8 cellular contexts compared by ENCODE assay signal in genomic region chr10:111076682-111077661, GRCh38. TPM values are rescaled to one million over a fixed set of nuclear protein-coding genes. Genes with fewer than 3 reads are reported as not detected.
DNase-seq lines count a peak whose midpoint lies in the region; ATAC-seq and TF ChIP-seq lines count a peak whose summit lies in the region.

Gene ADRA2A (plus strand): TSS chr10:111077029. CDS start chr10:111077997, 968 bp downstream.

- H3K27me3 ChIP-seq in esophagus squamous epithelium = peaks cover 0 to 92% (median 7%) of the 10 kb centered on the region in 4 donors

- TF ChIP-seq CTCF in AG09309 (IDR thresholded peaks at IDR 0.05; ENCODE audit: control insufficient read depth, insufficient read depth, low read depth, low read length, missing control alignments) (no peak), esophagus squamous epithelium (IDR thresholded peaks at IDR 0.05) (no peak)

- H3K4me1 ChIP-seq in esophagus squamous epithelium = peaks cover 17 to 31% (median 24%) of the 10 kb centered on the region in 3 donors

- no peaks in the 10 kb centered on the region for H3K36me3 ChIP-seq in esophagus squamous epithelium

- H3K9me3 ChIP-seq in esophagus squamous epithelium = no peaks in the 10 kb centered on the region

- peak in 1 of 4 donors; percentile 23 for TF ChIP-seq POLR2A in esophagus squamous epithelium (IDR thresholded peaks at IDR 0.05)

- DNase-seq in AG09309 (ENCODE audit: low read depth) = no peak
- DNase-seq in NCI-H1105 treated with DMSO at 0.1 percent for 48 hours (lab: John Stamatoyannopoulos, UW) = peak; percentile 74
- DNase-seq in activated CD4-positive, alpha-beta T cell treated with anti-CD3 and anti-CD28 coated beads, Interleukin-2, amount 50 U/mL, for 48 hours = peak; percentile 32 to 37
- DNase-seq in esophagus squamous epithelium (lab: John Stamatoyannopoulos, UW) = no peak
- DNase-seq in myocyte (ENCODE audit: low read depth) = peak; percentile 47
- DNase-seq in DMS153 (lab: John Stamatoyannopoulos, UW) = no peak
- no peak for DNase-seq in MV-4-11 (lab: John Stamatoyannopoulos, UW)

- H3K4me3 ChIP-seq in AG09309 (ENCODE audit: control insufficient read depth, low read depth, low read length) (peak within 1 kb of the TSS; percentile 55), esophagus squamous epithelium (peak within 1 kb of the TSS; percentile 21 to 64 (median 47))

- peak; percentile 37 for ATAC-seq in GM18868 (IDR thresholded peaks at IDR 0.05; ENCODE audit: unreplicated experiment)

- intact Hi-C loops in esophagus squamous epithelium (cut with DNase I) = no loop called here

- H3K27ac ChIP-seq in esophagus squamous epithelium = peak within 1 kb of the TSS; percentile 1 to 66 (median 34)

- WGBS in esophagus squamous epithelium, 2 donors = 0 to 6% methylated on average over 13 to 24 of the region's 89 CpGs

RNA-seq across cellular contexts. Expression of gene ADRA2A, which starts in this region (rescaled TPM):
- 1 to 10 TPM in 1 of 4 donors, under 1 TPM in 2, not detected in 1; 0.38 to 1.1 (median 0.40) TPM for total RNA-seq in esophagus squamous epithelium
- total RNA-seq in myocyte = 0.31 and 1.3 TPM in 2 replicates
- polyA plus RNA-seq in myocyte (2012) = 10.0 TPM

Comparison
In these comparisons a context has a peak if more than half of its experiments do, and no peak if none do; other contexts are left out.
1. DNase-seq: peak in NCI-H1105 treated with DMSO at 0.1 percent for 48 hours (single experiment), activated CD4-positive, alpha-beta T cell treated with anti-CD3 and anti-CD28 coated beads, Interleukin-2, amount 50 U/mL, for 48 hours (2 of 2) and myocyte (single experiment); none in AG09309 (single experiment), esophagus squamous epithelium (single experiment), DMS153 (single experiment) and MV-4-11 (single experiment).